ENCODE assay signal across 26 cellular contexts in the genomic region with DNA sequence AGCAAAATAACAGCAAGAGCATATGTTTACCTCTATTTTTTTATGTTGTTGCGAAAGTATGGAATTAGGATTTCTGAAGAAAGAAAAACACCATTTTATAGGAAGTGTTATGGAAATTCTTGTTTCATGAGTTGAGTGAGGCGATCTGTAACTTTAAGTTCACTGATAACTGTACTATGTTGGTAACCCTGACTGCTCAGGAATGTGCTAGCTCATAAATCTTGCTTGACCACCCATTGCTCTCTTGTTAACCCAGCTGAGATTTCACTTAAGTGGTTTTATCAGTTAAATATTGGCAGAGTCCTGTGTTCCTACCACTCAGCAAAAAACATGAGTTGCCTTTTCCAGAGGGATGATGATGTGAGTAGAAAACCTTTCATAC.
A peak's percentile ranks its signal among the peaks of the same experiment; 100 is the strongest.
DNase-seq lines count a peak whose midpoint lies in the region; FAIRE-seq and TF ChIP-seq lines count a peak whose summit lies in the region.
"Had no signal": no experiment of that assay in that cellular context is flagged by ENCODE, and none has a peak within 500 bp of the region (broad histone marks: within the 10 kb centered on the region; RNA-seq: fewer than 3 reads in every experiment).

No MANE protein-coding gene starts in this region.

- DNase-seq in adipocyte (ENCODE audit: low read depth): peak; percentile 37
- peak; percentile 98 for DNase-seq in fibroblast of villous mesenchyme (ENCODE audit: low read depth)
- peak; percentile 47 for DNase-seq in non-pigmented ciliary epithelial cell (ENCODE audit: low read depth)
- DNase-seq in Karpas-422: no peak
- no peak for DNase-seq in activated CD4-positive, alpha-beta T cell treated with anti-CD3 and anti-CD28 coated beads, Interleukin-2, amount 10 ng/mL, durations not matched to agents 24 days and 14 days
- no peak for DNase-seq in H54 (ENCODE audit: insufficient read length, low spot score)
- DNase-seq in activated T-cell treated with anti-CD3 and anti-CD28 coated beads for 4 hours: no peak
- DNase-seq: activated CD4-positive, alpha-beta T cell treated with anti-CD3 and anti-CD28 coated beads, Interleukin-2, amount 50 U/mL, for 4 hours; activated CD8-positive, alpha-beta memory T cell treated with anti-CD3 and anti-CD28 coated beads, Interleukin-2, amount 50 U/mL, for 48 hours; activated naive CD8-positive, alpha-beta T cell treated with anti-CD3 and anti-CD28 coated beads, Interleukin-2, amount 10 ng/mL, durations not matched to agents 7 days and 5 days; CD8-positive, alpha-beta T cell; hypothalamus; islet precursor cell; NCI-H1417; NCI-H510A; retina; RPMI8226; stimulated activated CD4-positive, alpha-beta T cell treated with anti-CD3 and anti-CD28 coated beads, Interleukin-4, amount 100 ng/mL, for 24 hours; stimulated activated naive CD4-positive, alpha-beta T cell treated with Interleukin-2 at 50 U/mL for 16 hours; WERI-Rb-1 had no signal

- no peaks in the 10 kb centered on the region for H3K36me3 Mint-ChIP-seq in activated CD4-positive, alpha-beta T cell treated with anti-CD3 and anti-CD28 coated beads, Interleukin-2, amount 10 ng/mL, durations not matched to agents 24 days and 14 days (ENCODE audit: low read depth)
- H3K36me3 Mint-ChIP-seq: activated naive CD8-positive, alpha-beta T cell treated with anti-CD3 and anti-CD28 coated beads, Interleukin-2, amount 10 ng/mL, durations not matched to agents 7 days and 5 days; CD8-positive, alpha-beta T cell had no signal

- H3K9me3 ChIP-seq in HEK293 (ENCODE audit: control insufficient read depth, insufficient read depth, low read depth, low read length) (no peaks in the 10 kb centered on the region), adipocyte (ENCODE audit: control insufficient read depth, low read length) (no peaks in the 10 kb centered on the region), Karpas-422 (ENCODE audit: low read length) (no peaks in the 10 kb centered on the region)
- H3K9me3 ChIP-seq: breast epithelium, HAP-1 had no signal

- no peak overlapping the region for H3K4me3 Mint-ChIP-seq in activated CD4-positive, alpha-beta T cell treated with anti-CD3 and anti-CD28 coated beads, Interleukin-2, amount 10 ng/mL, durations not matched to agents 24 days and 14 days
- H3K4me3 Mint-ChIP-seq: activated naive CD8-positive, alpha-beta T cell treated with anti-CD3 and anti-CD28 coated beads, Interleukin-2, amount 10 ng/mL, durations not matched to agents 7 days and 5 days; CD8-positive, alpha-beta T cell; dendritic cell treated with granulocyte-macrophage colony-stimulating factor and Interleukin-4, amounts not matched to agents 40 ng/mL and 50 ng/mL, for 4 days; T-helper 2 cell treated with Interferon-gamma antibody and Interleukin-4, amounts not matched to agents 5 μg/mL and 100 μg/mL, for 36 hours had no signal

- no peak for FAIRE-seq in H54 (lab: Jason Lieb, UNC)
- FAIRE-seq: frontal cortex had no signal

- no peak for TF ChIP-seq POLR2A in H54 (IDR thresholded peaks at IDR 0.05; ENCODE audit: low read depth, low read length)

- no peak overlapping the region for H3K27ac Mint-ChIP-seq in activated CD4-positive, alpha-beta T cell treated with anti-CD3 and anti-CD28 coated beads, Interleukin-2, amount 10 ng/mL, durations not matched to agents 24 days and 14 days
- H3K27ac Mint-ChIP-seq: activated naive CD8-positive, alpha-beta T cell treated with anti-CD3 and anti-CD28 coated beads, Interleukin-2, amount 10 ng/mL, durations not matched to agents 7 days and 5 days; CD8-positive, alpha-beta T cell; dendritic cell treated with granulocyte-macrophage colony-stimulating factor and Interleukin-4, amounts not matched to agents 40 ng/mL and 50 ng/mL, for 4 days; T-helper 2 cell treated with Interferon-gamma antibody and Interleukin-4, amounts not matched to agents 5 μg/mL and 100 μg/mL, for 36 hours had no signal

- POLR2A ChIA-PET in HEK293 (lab: Yijun Ruan, JAX): no interaction called here

- H3K27me3 ChIP-seq in adipocyte (replicated peaks; ENCODE audit: control insufficient read depth, insufficient read depth, low read length) (no peaks in the 10 kb centered on the region), Karpas-422 (ENCODE audit: low read length) (no peaks in the 10 kb centered on the region)
- H3K27me3 ChIP-seq: breast epithelium had no signal

- no peaks in the 10 kb centered on the region for H3K4me1 ChIP-seq in HEK293 (ENCODE audit: control insufficient read depth, insufficient read depth, low read length)
- no peaks in the 10 kb centered on the region for H3K4me1 ChIP-seq in adipocyte (ENCODE audit: control insufficient read depth, insufficient read depth, low read length)
- H3K4me1 ChIP-seq in Karpas-422 (ENCODE audit: low read length): no peaks in the 10 kb centered on the region
- H3K4me1 ChIP-seq: breast epithelium, HAP-1 had no signal

- no peak overlapping the region for H3K27ac ChIP-seq in HEK293 (ENCODE audit: extremely low read depth, low read depth, low read length)
- no peak overlapping the region for H3K27ac ChIP-seq in Karpas-422 (ENCODE audit: low read length)
- H3K27ac ChIP-seq: breast epithelium, WERI-Rb-1 had no signal

- H3K4me3 ChIP-seq in HEK293 (ENCODE audit: low read depth, low read length) (no peak overlapping the region), adipocyte (ENCODE audit: low read length) (no peak overlapping the region), fibroblast of villous mesenchyme (ENCODE audit: low read depth, low read length) (no peak overlapping the region), Karpas-422 (ENCODE audit: low read length) (no peak overlapping the region)
- H3K4me3 ChIP-seq: breast epithelium, HAP-1 had no signal

- no peak for TF ChIP-seq CTCF in HEK293 (tag by site-specific recombination; IDR thresholded peaks at IDR 0.05)
- no peak for TF ChIP-seq CTCF in fibroblast of villous mesenchyme (IDR thresholded peaks at IDR 0.05; ENCODE audit: insufficient read depth, low read depth, low read length)

- H4K20me1 ChIP-seq in Karpas-422 (ENCODE audit: insufficient read depth, low read depth, low read length): no peaks in the 10 kb centered on the region

- no peaks in the 10 kb centered on the region for H3K9me2 ChIP-seq in Karpas-422 (replicated peaks; ENCODE audit: insufficient read depth, low read length)

- CTCF ChIA-PET in HEK293 (lab: Yijun Ruan, JAX): interaction anchor here (0.7 kb wide), 1 partner anchor 84 kb away, joined by 3 read pairs; no protein-coding TSS in a partner anchor

- peaks cover 3% of the 10 kb centered on the region for H3K9me3 Mint-ChIP-seq in activated CD4-positive, alpha-beta T cell treated with anti-CD3 and anti-CD28 coated beads, Interleukin-2, amount 10 ng/mL, durations not matched to agents 24 days and 14 days
- H3K9me3 Mint-ChIP-seq: CD8-positive, alpha-beta T cell; dendritic cell treated with granulocyte-macrophage colony-stimulating factor and Interleukin-4, amounts not matched to agents 40 ng/mL and 50 ng/mL, for 4 days; T-helper 2 cell treated with Interferon-gamma antibody and Interleukin-4, amounts not matched to agents 5 μg/mL and 100 μg/mL, for 36 hours had no signal

- no peaks in the 10 kb centered on the region for H3K27me3 Mint-ChIP-seq in activated CD4-positive, alpha-beta T cell treated with anti-CD3 and anti-CD28 coated beads, Interleukin-2, amount 10 ng/mL, durations not matched to agents 24 days and 14 days
- H3K27me3 Mint-ChIP-seq: dendritic cell treated with granulocyte-macrophage colony-stimulating factor and Interleukin-4, amounts not matched to agents 40 ng/mL and 50 ng/mL, for 4 days had no signal

- H3K4me2 ChIP-seq in Karpas-422 (ENCODE audit: low read depth, low read length, poor library complexity, severe bottlenecking): no peak overlapping the region

- no peak overlapping the region for H2AFZ ChIP-seq in Karpas-422 (ENCODE audit: low read length)

- H3K9ac ChIP-seq in adipocyte (ENCODE audit: low read length) (no peak overlapping the region), Karpas-422 (ENCODE audit: low read length) (no peak overlapping the region)

- H3K79me2 ChIP-seq in Karpas-422 (ENCODE audit: low read length): no peaks in the 10 kb centered on the region

- H3K4me1 Mint-ChIP-seq in activated CD4-positive, alpha-beta T cell treated with anti-CD3 and anti-CD28 coated beads, Interleukin-2, amount 10 ng/mL, durations not matched to agents 24 days and 14 days: no peaks in the 10 kb centered on the region
- H3K4me1 Mint-ChIP-seq: activated naive CD8-positive, alpha-beta T cell treated with anti-CD3 and anti-CD28 coated beads, Interleukin-2, amount 10 ng/mL, durations not matched to agents 7 days and 5 days had no signal

- intact Hi-C loops in activated CD4-positive, alpha-beta T cell treated with anti-CD3 and anti-CD28 coated beads, Interleukin-2, amount 10 ng/mL, durations not matched to agents 24 days and 14 days (cut with micrococcal nuclease): no loop called here

- H3K36me3 ChIP-seq in HEK293 (ENCODE audit: control insufficient read depth in 2 of 2, insufficient read depth in 1 of 2, low read length in 2 of 2) (no peaks in the 10 kb centered on the region), adipocyte (ENCODE audit: control insufficient read depth, insufficient read depth, low read length, severe bottlenecking) (no peaks in the 10 kb centered on the region), Karpas-422 (ENCODE audit: insufficient read depth, low read length) (no peaks in the 10 kb centered on the region)
- H3K36me3 ChIP-seq: breast epithelium, HAP-1, WERI-Rb-1 had no signal

TF ChIP-seq in HEK293, 187 proteins besides CTCF, POLR2A, EP300 and RAD21:
- TF ChIP-seq ZNF341 (tag by site-specific recombination; IDR thresholded peaks at IDR 0.05; ENCODE audit: low read depth) (no peak), FEZF1 (tag by site-specific recombination; IDR thresholded peaks at IDR 0.05) (0 out of 2 replicates have a peak, but pooled peaks have one; percentile 17)

Comparison
In these comparisons a context has a peak if more than half of its experiments do, and no peak if none do; other contexts are left out.
1. DNase-seq: peak in adipocyte (single experiment), fibroblast of villous mesenchyme (single experiment) and non-pigmented ciliary epithelial cell (single experiment); none in Karpas-422 (single experiment), activated CD4-positive, alpha-beta T cell treated with anti-CD3 and anti-CD28 coated beads, Interleukin-2, amount 10 ng/mL, durations not matched to agents 24 days and 14 days (single experiment), H54 (single experiment) and activated T-cell treated with anti-CD3 and anti-CD28 coated beads for 4 hours (single experiment).